Comparison of ENCODE assay signal across 31 cellular contexts in genomic region chr3:32127219-32127826, GRCh38.
"Had no signal": no experiment of that assay in that cellular context is flagged by ENCODE, and none has a peak within 500 bp of the region (broad histone marks: within the 10 kb centered on the region; RNA-seq: fewer than 3 reads in every experiment).

No MANE protein-coding gene starts in this region.

- ATAC-seq: activated CD8-positive, alpha-beta T cell treated with anti-CD3 and anti-CD28 coated beads for 36 hours; activated T-cell treated with anti-CD3 and anti-CD28 coated beads, Interleukin-2, amount 50 U/mL, for 72 hours; activated T-helper 17 cell treated with anti-CD3 and anti-CD28 coated beads, Interleukin-2, amount 50 U/mL, for 72 hours; PC-3 had no signal

- H3K4me3 ChIP-seq: body of pancreas, breast epithelium, Peyer's patch, SJCRH30, SK-N-MC had no signal

- H3K9me3 ChIP-seq: body of pancreas, breast epithelium, Peyer's patch, SJCRH30 had no signal

- H3K9ac ChIP-seq: KMS-11 had no signal

- H3K27ac ChIP-seq: breast epithelium, KMS-11, Peyer's patch, SJCRH30, SK-N-MC had no signal

- H3K36me3 ChIP-seq: breast epithelium, SJCRH30 had no signal

- FAIRE-seq: astrocyte, TTC549 had no signal

- H3K4me2 ChIP-seq: KMS-11 had no signal

- H3K27me3 ChIP-seq: body of pancreas, breast epithelium, Peyer's patch, SJCRH30 had no signal

- H3K4me1 ChIP-seq: breast epithelium, Peyer's patch, SJCRH30 had no signal

- DNase-seq: activated CD4-positive, alpha-beta T cell treated with anti-CD3 and anti-CD28 coated beads, Interleukin-2, amount 10 ng/mL, durations not matched to agents 24 days and 14 days; activated CD4-positive, alpha-beta T cell treated with anti-CD3 and anti-CD28 coated beads, Interleukin-2, amount 50 U/mL, for 4 hours; activated CD8-positive, alpha-beta T cell treated with anti-CD3 and anti-CD28 coated beads for 36 hours; activated gamma-delta T cell; activated naive CD4-positive, alpha-beta T cell treated with Interleukin-2 at 50 U/mL for 16 hours; activated naive CD8-positive, alpha-beta T cell treated with anti-CD3 and anti-CD28 coated beads, Interleukin-2, amount 10 ng/mL, durations not matched to agents 7 days and 5 days; activated T-cell treated with anti-CD3 and anti-CD28 coated beads, Interleukin-2, amount 50 U/mL, for 1 hour; activated T-cell treated with anti-CD3 and anti-CD28 coated beads, Interleukin-2, amount 50 U/mL, for 72 hours; caudate nucleus; MM.1S; MV-4-11; NCI-H1092; NCI-H1436 treated with DMSO at 0.1 percent for 48 hours; NCI-H1694 treated with DMSO at 0.1 percent for 48 hours; NCI-H2029; NCI-H2171; NCI-H510A; NCI-H526; NCI-H748 treated with DMSO at 0.1 percent for 48 hours; NK-92 treated with Interleukin-12 subunit alpha and Interleukin-12 subunit beta, amount 100 ng/mL, for 24 hours; PC-3; RPMI8226; SJCRH30 had no signal
